ENCODE assay signal across 9 cellular contexts in the genomic region with DNA sequence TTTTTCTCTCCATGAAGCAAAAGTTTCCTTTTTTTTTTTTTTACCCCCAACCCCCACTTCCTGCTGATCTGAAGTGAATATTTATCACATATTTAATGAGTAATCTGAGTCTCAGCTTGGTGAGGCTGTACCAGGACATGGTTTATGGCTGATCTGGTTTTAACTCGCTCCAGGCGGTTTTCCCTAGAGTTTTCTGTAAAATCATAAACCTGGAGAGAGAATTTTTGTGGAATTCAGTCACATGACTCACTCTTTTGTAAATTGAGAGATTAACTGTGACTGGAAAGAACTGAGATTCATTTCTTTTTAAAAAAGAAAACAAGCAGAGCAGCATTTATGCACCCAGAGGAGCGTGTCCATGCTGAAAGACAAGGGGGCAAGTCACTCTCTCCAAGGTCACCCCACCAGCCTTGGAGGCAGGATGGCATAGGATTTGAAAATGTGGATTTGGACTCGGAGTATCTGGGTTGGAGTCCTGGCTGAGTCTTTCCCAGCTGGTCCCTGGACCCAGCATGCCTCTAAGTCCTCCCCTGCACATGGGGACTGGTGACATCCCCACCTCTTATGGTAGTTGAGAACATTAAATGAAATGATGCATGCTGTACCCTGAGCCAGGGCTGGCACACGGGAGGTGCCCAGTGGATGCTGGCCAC.
A peak's percentile ranks its signal among the peaks of the same experiment; 100 is the strongest.
DNase-seq lines count a peak whose midpoint lies in the region; ATAC-seq, FAIRE-seq and TF ChIP-seq lines count a peak whose summit lies in the region.
"Had no signal": no experiment of that assay in that cellular context is flagged by ENCODE, and none has a peak within 500 bp of the region (broad histone marks: within the 10 kb centered on the region; RNA-seq: fewer than 3 reads in every experiment).

No MANE protein-coding gene starts in this region.

- dilution Hi-C loops in keratinocyte (cut with MboI; ENCODE audit: extremely low pct_ligation_motif_present, low sequenced_read_pairs) = no loop called here

- no peak for TF ChIP-seq CTCF in astrocyte of the cerebellum (IDR thresholded peaks at IDR 0.05; ENCODE audit: low read depth, low read length, missing control alignments)
- TF ChIP-seq CTCF in keratinocyte (optimal IDR thresholded peaks at IDR 0.05 in 1 of 3, IDR thresholded peaks at IDR 0.05 in 1 of 3, conservative IDR thresholded peaks at IDR 0.05 in 1 of 3; ENCODE audit: extremely low read depth in 1 of 3, insufficient read depth in 2 of 3, low read length in 3 of 3) = no peak
- TF ChIP-seq CTCF in thoracic aorta (IDR thresholded peaks at IDR 0.05) = no peak

- H3K4me1 ChIP-seq in keratinocyte (ENCODE audit: control insufficient read depth, extremely low read depth, insufficient read depth, low read length) (peaks cover 18% of the 10 kb centered on the region), thoracic aorta (ENCODE audit: control insufficient read depth in 1 of 2, low read depth in 2 of 2) (peaks cover 42 to 59% of the 10 kb centered on the region in 2 donors)

- FAIRE-seq in keratinocyte (lab: Jason Lieb, UNC) = peak; percentile 75

- peaks cover 0 to 1% of the 10 kb centered on the region in 2 experiments for H3K36me3 ChIP-seq in keratinocyte (ENCODE audit: control insufficient read depth in 2 of 2, extremely low read depth in 1 of 2, insufficient read depth in 2 of 2, low read length in 2 of 2)
- no peaks in the 10 kb centered on the region for H3K36me3 ChIP-seq in thoracic aorta

- no peaks in the 10 kb centered on the region for H3K79me2 ChIP-seq in keratinocyte (ENCODE audit: control insufficient read depth, insufficient read depth, low read length)

- H3K27me3 ChIP-seq in keratinocyte (ENCODE audit: control insufficient read depth, extremely low read depth, insufficient read depth, low read length) (no peaks in the 10 kb centered on the region), thoracic aorta (replicated peaks; ENCODE audit: insufficient read depth) (no peaks in the 10 kb centered on the region)

- H2AFZ ChIP-seq in keratinocyte (ENCODE audit: control insufficient read depth, low read length) = no peak overlapping the region

- no peak overlapping the region for H3K4me3 Mint-ChIP-seq in T-cell

- in situ Hi-C loops in astrocyte of the cerebellum (cut with HindIII; ENCODE audit: low sequenced_read_pairs) = no loop called here

- peak overlapping the region; percentile 20 for H3K9ac ChIP-seq in keratinocyte (ENCODE audit: control insufficient read depth, extremely low read depth, insufficient read depth, low read length)

- no peaks in the 10 kb centered on the region for H3K4me1 Mint-ChIP-seq in T-cell

- no peaks in the 10 kb centered on the region for H3K9me3 ChIP-seq in keratinocyte (ENCODE audit: control insufficient read depth, low read depth, low read length)
- no peaks in the 10 kb centered on the region for H3K9me3 ChIP-seq in thoracic aorta

- CTCF ChIA-PET in HEK293T (lab: Yijun Ruan, JAX) (no interaction called here), T-cell (lab: Charles Lee) (no interaction called here)

- H3K27ac ChIP-seq in keratinocyte (ENCODE audit: control insufficient read depth, insufficient read depth, low read length) = peak overlapping the region; percentile 62
- H3K27ac ChIP-seq in thoracic aorta = peak overlapping the region; percentile 37 to 74

- DNase-seq in HEK293T (ENCODE audit: extremely low spot score) (peak; percentile 28), astrocyte of the cerebellum (ENCODE audit: low read depth) (peak; percentile 81), keratinocyte (ENCODE audit: low read depth, low spot score) (peak; percentile 50), thoracic aorta (ENCODE audit: low spot score) (no peak), T-cell (no peak), posterior vena cava (ENCODE audit: low spot score) (no peak)
- no peak for DNase-seq in activated naive CD4-positive, alpha-beta T cell (lab: John Stamatoyannopoulos, UW)
- DNase-seq: activated effector memory CD4-positive, alpha-beta T cell treated with Interleukin-2 at 50 U/mL for 16 hours; NCI-H1694 had no signal

- H3K4me3 ChIP-seq in astrocyte of the cerebellum (ENCODE audit: low read depth, low read length) (no peak overlapping the region), keratinocyte (ENCODE audit: control insufficient read depth in 2 of 3, extremely low read depth in 1 of 3, insufficient read depth in 2 of 3, low read depth in 1 of 3, low read length in 3 of 3) (peak overlapping the region in 1 of 3 experiments; percentile 6), thoracic aorta (no peak overlapping the region)

- H3K9me1 ChIP-seq in keratinocyte (ENCODE audit: control insufficient read depth, extremely low read depth, insufficient read depth, low read length) = no peaks in the 10 kb centered on the region

- H3K4me2 ChIP-seq in keratinocyte (ENCODE audit: control insufficient read depth, extremely low read depth, insufficient read depth, low read depth, low read length) = peak overlapping the region; percentile 22

- POLR2A ChIA-PET in HEK293T (lab: Yijun Ruan, JAX) (no interaction called here), T-cell (lab: Charles Lee) (no interaction called here)

- peaks cover 0 to 8% of the 10 kb centered on the region in 2 donors for H3K27me3 Mint-ChIP-seq in T-cell

- ATAC-seq in thoracic aorta (ENCODE audit: insufficient number of reproducible peaks, low FRiP score, low read depth) (peak; percentile 52), T-cell (replicated peaks in 1 of 4) (no peak)

- no peak overlapping the region for H3K27ac Mint-ChIP-seq in T-cell

- no peaks in the 10 kb centered on the region for H4K20me1 ChIP-seq in keratinocyte (ENCODE audit: control insufficient read depth, extremely low read depth, insufficient read depth, low read length)

- no peaks in the 10 kb centered on the region for H3K9me3 Mint-ChIP-seq in T-cell

- intact Hi-C loops in posterior vena cava (cut with DNase I) = no loop called here

- no peaks in the 10 kb centered on the region for H3K36me3 Mint-ChIP-seq in T-cell

TF ChIP-seq in HEK293T, 16 proteins besides CTCF, POLR2A, EP300 and RAD21:
- TF ChIP-seq TARDBP (IDR thresholded peaks at IDR 0.05) = no peak
- no peak for TF ChIP-seq HDGF (IDR thresholded peaks at IDR 0.05; ENCODE audit: borderline replicate concordance)
- 0 out of 2 replicates have a peak, but pooled peaks have one; percentile 27 for TF ChIP-seq ZNF384 (IDR thresholded peaks at IDR 0.05)
TF ChIP-seq in HEK293T: peak in this region for 1.

Comparison
In these comparisons a context has a peak if more than half of its experiments do, and no peak if none do; other contexts are left out.
1. DNase-seq: peak in HEK293T (single experiment), astrocyte of the cerebellum (single experiment) and keratinocyte (single experiment); none in thoracic aorta (single experiment), T-cell (0 of 34), posterior vena cava (single experiment) and activated naive CD4-positive, alpha-beta T cell (0 of 4).